Comparison of ENCODE assay signal across 8 cellular contexts in the genomic region with DNA sequence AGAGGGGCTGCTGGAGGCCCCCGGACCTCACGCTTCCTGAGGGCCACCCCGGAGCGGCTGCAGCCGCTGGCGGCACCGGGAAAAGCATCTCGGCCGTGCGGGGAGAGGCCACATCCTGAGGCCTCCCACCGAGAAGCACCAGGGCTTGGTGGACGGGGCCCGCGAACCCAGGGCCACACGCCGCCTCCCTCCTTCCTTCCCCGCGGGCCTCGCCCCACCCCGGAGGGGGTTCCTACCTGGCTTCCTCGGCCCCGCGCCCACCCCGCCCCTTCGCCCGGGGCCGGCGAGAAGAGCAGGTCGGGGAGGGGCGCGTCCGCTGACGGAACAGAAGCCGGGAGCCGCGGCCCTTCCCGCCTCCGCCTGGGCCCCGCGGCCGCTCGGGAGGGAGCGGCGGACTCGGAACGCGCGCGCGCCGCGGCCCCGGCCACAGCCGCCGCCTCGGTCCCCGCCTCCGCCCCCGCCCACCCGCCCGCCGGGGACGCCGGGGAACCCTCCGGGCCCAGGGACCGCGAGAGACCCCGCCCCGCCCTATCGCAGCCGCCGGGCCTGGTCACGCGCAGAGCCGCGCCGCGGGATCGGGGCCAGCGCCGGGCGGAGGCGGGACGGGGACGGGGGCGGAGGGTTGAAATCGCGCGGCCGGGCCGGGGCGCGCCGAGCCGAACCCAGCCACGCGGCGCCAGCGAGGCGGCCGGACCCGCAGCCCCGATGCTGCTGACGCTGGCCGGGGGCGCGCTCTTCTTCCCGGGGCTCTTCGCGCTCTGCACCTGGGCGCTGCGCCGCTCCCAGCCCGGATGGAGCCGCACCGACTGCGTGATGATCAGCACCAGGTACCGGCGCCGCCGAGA. TPM values are rescaled to one million over a fixed set of nuclear protein-coding genes. Genes with fewer than 3 reads are reported as not detected.
DNase-seq lines count a peak whose midpoint lies in the region; ATAC-seq and TF ChIP-seq lines count a peak whose summit lies in the region.

A gene (plus strand): TSS at position 654 of the 845 bp plus-strand sequence. CDS start 52 bp downstream, at position 706.

- peak; percentile 35 to 49 (median 36) for TF ChIP-seq POLR2A in body of pancreas (IDR thresholded peaks at IDR 0.05)

- no peaks in the 10 kb centered on the region for H3K36me3 ChIP-seq in body of pancreas (replicated peaks in 1 of 2; ENCODE audit: insufficient read depth in 1 of 2, low read depth in 2 of 2)

- H3K36me3 Mint-ChIP-seq in T-helper 17 cell (ENCODE audit: low read depth): no peaks in the 10 kb centered on the region

- no peaks in the 10 kb centered on the region for H3K27me3 Mint-ChIP-seq in T-helper 17 cell

- ATAC-seq in GM19023 (IDR thresholded peaks at IDR 0.05; ENCODE audit: unreplicated experiment): peak; percentile 62
- ATAC-seq in T-helper 17 cell: peak; percentile 83
- ATAC-seq in body of pancreas: peak; percentile 86

- DNase-seq in AG09309 (ENCODE audit: low read depth) (no peak), HL-60 (ENCODE audit: low read depth in 1 of 2, low spot score in 1 of 2) (no peak), T-helper 17 cell (peak in 2 of 3 donors; percentile 51 to 55), body of pancreas (peak; percentile 78 to 87 (median 82)), hypothalamus (lab: John Stamatoyannopoulos, UW) (peak in 39 of 51 donors; percentile 8 to 78 (median 44)), renal cortical epithelial cell (ENCODE audit: low read depth) (no peak), NCI-H1048 (lab: John Stamatoyannopoulos, UW) (no peak)

- TF ChIP-seq CTCF in AG09309 (IDR thresholded peaks at IDR 0.05; ENCODE audit: control insufficient read depth, insufficient read depth, low read depth, low read length, missing control alignments) (no peak), HL-60 (IDR thresholded peaks at IDR 0.05; ENCODE audit: insufficient read depth, low read length) (no peak), body of pancreas (IDR thresholded peaks at IDR 0.05) (peak in 1 of 7 experiments; percentile 4)

- H3K4me1 Mint-ChIP-seq in T-helper 17 cell: no peaks in the 10 kb centered on the region

- intact Hi-C loops in body of pancreas (cut with DNase I): no loop called here

- H3K27ac ChIP-seq in HL-60 (replicated peaks): no peak within 1 kb of the TSS
- H3K27ac ChIP-seq in body of pancreas: peak within 1 kb of the TSS; percentile 68 to 84 (median 78)

- WGBS in body of pancreas, 2 donors: 0% methylated on average over 44 of the region's 121 CpGs; no CpG with 5 or more reads in 1 of the 2 donors

- H3K27ac Mint-ChIP-seq in T-helper 17 cell: no peak within 1 kb of the TSS

- no peaks in the 10 kb centered on the region for H3K9me3 ChIP-seq in T-helper 17 cell (ENCODE audit: control insufficient read depth, low read length, poor library complexity, severe bottlenecking)
- no peaks in the 10 kb centered on the region for H3K9me3 ChIP-seq in body of pancreas

- H3K4me3 ChIP-seq in AG09309 (ENCODE audit: control insufficient read depth, low read depth, low read length) (peak within 1 kb of the TSS; percentile 87), HL-60 (replicated peaks; ENCODE audit: insufficient read depth, low read length) (peak within 1 kb of the TSS; percentile 48), body of pancreas (peak within 1 kb of the TSS; percentile 52 to 72)

- peak within 1 kb of the TSS; percentile 87 for H3K4me3 Mint-ChIP-seq in T-helper 17 cell

- peaks cover 19% of the 10 kb centered on the region for H3K4me1 ChIP-seq in body of pancreas

- H3K27me3 ChIP-seq in HL-60 (ENCODE audit: insufficient read depth, poor library complexity, severe bottlenecking): peaks cover 3% of the 10 kb centered on the region
- H3K27me3 ChIP-seq in body of pancreas: no peaks in the 10 kb centered on the region

RNA-seq across cellular contexts. Expression of the gene that starts here (rescaled TPM):
- total RNA-seq in T-helper 17 cell (1 to 10 TPM in 1 of 2 donors, under 1 TPM in 1; 0.85 to 1.8 TPM), body of pancreas (1 to 10 TPM; 3.6 to 7.9 TPM), renal cortical epithelial cell (21.6 and 26.0 TPM in 2 replicates)

Comparison
In these comparisons a context has a peak if more than half of its experiments do, and no peak if none do; other contexts are left out.
1. DNase-seq: peak in T-helper 17 cell (2 of 3), body of pancreas (4 of 4) and hypothalamus (39 of 51); none in AG09309 (single experiment), HL-60 (0 of 2), renal cortical epithelial cell (single experiment) and NCI-H1048 (single experiment).
2. Peak in every context shown above with its lines, with median percentiles within 50 percentile points of each other: H3K4me3 ChIP-seq and ATAC-seq.